10 cellular contexts compared by ENCODE assay signal in genomic region chr1:178684542-178685000, GRCh38. TPM values are rescaled to one million over a fixed set of nuclear protein-coding genes. Genes with fewer than 3 reads are reported as not detected.
DNase-seq lines count a peak whose midpoint lies in the region; ATAC-seq and TF ChIP-seq lines count a peak whose summit lies in the region.
"Had no signal": no experiment of that assay in that cellular context is flagged by ENCODE, and none has a peak within 500 bp of the region (broad histone marks: within the 10 kb centered on the region; RNA-seq: fewer than 3 reads in every experiment).

No MANE protein-coding gene starts in this region.

- no peak for TF ChIP-seq CTCF in brain microvascular endothelial cell (IDR thresholded peaks at IDR 0.05; ENCODE audit: low read depth, low read length, missing control alignments)

- no peaks in the 10 kb centered on the region for H3K36me3 Mint-ChIP-seq in activated T-cell treated with anti-CD3 and anti-CD28 coated beads, Interleukin-2, amount 50 U/mL, for 72 hours (ENCODE audit: insufficient read depth in 2 of 2)
- H3K36me3 Mint-ChIP-seq in stimulated activated memory B cell treated with anti-CD40 and anti-IgM and Interleukin-4, amounts not matched to agents 10 μg/mL and 1 μg/mL and 100 μg/mL, for 72 hours: no peaks in the 10 kb centered on the region
- H3K36me3 Mint-ChIP-seq: CD4-positive, CD25-positive, alpha-beta regulatory T cell; T-cell had no signal

- H3K27ac ChIP-seq in brain microvascular endothelial cell: peak overlapping the region; percentile 71

- peaks cover 5% of the 10 kb centered on the region for H3K27me3 Mint-ChIP-seq in activated T-cell treated with anti-CD3 and anti-CD28 coated beads, Interleukin-2, amount 50 U/mL, for 72 hours (ENCODE audit: low read depth)
- no peaks in the 10 kb centered on the region for H3K27me3 Mint-ChIP-seq in stimulated activated memory B cell treated with anti-CD40 and anti-IgM and Interleukin-4, amounts not matched to agents 10 μg/mL and 1 μg/mL and 100 μg/mL, for 72 hours
- H3K27me3 Mint-ChIP-seq: CD4-positive, CD25-positive, alpha-beta regulatory T cell had no signal

- H3K4me3 Mint-ChIP-seq in activated T-cell treated with anti-CD3 and anti-CD28 coated beads, Interleukin-2, amount 50 U/mL, for 72 hours: no peak overlapping the region
- H3K4me3 Mint-ChIP-seq in stimulated activated memory B cell treated with anti-CD40 and anti-IgM and Interleukin-4, amounts not matched to agents 10 μg/mL and 1 μg/mL and 100 μg/mL, for 72 hours: no peak overlapping the region
- H3K4me3 Mint-ChIP-seq: CD4-positive, CD25-positive, alpha-beta regulatory T cell; T-cell had no signal

- H3K36me3 ChIP-seq in brain microvascular endothelial cell (replicated peaks): no peaks in the 10 kb centered on the region

- in situ Hi-C loops in brain microvascular endothelial cell (cut with HindIII; ENCODE audit: low pct_ligation_motif_present, low sequenced_read_pairs): no loop called here

- peaks cover 11% of the 10 kb centered on the region for H3K4me1 Mint-ChIP-seq in activated T-cell treated with anti-CD3 and anti-CD28 coated beads, Interleukin-2, amount 50 U/mL, for 72 hours (ENCODE audit: low read depth)
- H3K4me1 Mint-ChIP-seq in stimulated activated memory B cell treated with anti-CD40 and anti-IgM and Interleukin-4, amounts not matched to agents 10 μg/mL and 1 μg/mL and 100 μg/mL, for 72 hours: peaks cover 59% of the 10 kb centered on the region
- H3K4me1 Mint-ChIP-seq: CD4-positive, CD25-positive, alpha-beta regulatory T cell; T-cell had no signal

- no peak overlapping the region for H3K4me3 ChIP-seq in brain microvascular endothelial cell (ENCODE audit: low read depth, low read length)

- no peak for DNase-seq in activated T-cell treated with anti-CD3 and anti-CD28 coated beads, Interleukin-2, amount 50 U/mL, for 72 hours
- no peak for DNase-seq in activated T-cell treated with anti-CD3 and anti-CD28 coated beads, Interleukin-2, amount 50 U/mL, for 1 hour
- DNase-seq in brain microvascular endothelial cell (peak; percentile 60), NOMO-1 treated with DMSO at 0.1 percent for 48 hours (lab: John Stamatoyannopoulos, UW; ENCODE audit: unreplicated experiment) (no peak), middle frontal gyrus (ENCODE audit: extremely low spot score, low spot score) (no peak), putamen (ENCODE audit: low spot score) (no peak)
- DNase-seq: CD4-positive, CD25-positive, alpha-beta regulatory T cell; T-cell had no signal

- no peaks in the 10 kb centered on the region for H3K27me3 ChIP-seq in brain microvascular endothelial cell (replicated peaks)

- peaks cover 2 to 3% of the 10 kb centered on the region in 2 donors for H3K9me3 Mint-ChIP-seq in activated T-cell treated with anti-CD3 and anti-CD28 coated beads, Interleukin-2, amount 50 U/mL, for 72 hours
- H3K9me3 Mint-ChIP-seq in stimulated activated memory B cell treated with anti-CD40 and anti-IgM and Interleukin-4, amounts not matched to agents 10 μg/mL and 1 μg/mL and 100 μg/mL, for 72 hours: peaks cover 2% of the 10 kb centered on the region
- H3K9me3 Mint-ChIP-seq: T-cell had no signal

- no peak overlapping the region for H3K27ac Mint-ChIP-seq in activated T-cell treated with anti-CD3 and anti-CD28 coated beads, Interleukin-2, amount 50 U/mL, for 72 hours
- H3K27ac Mint-ChIP-seq in stimulated activated memory B cell treated with anti-CD40 and anti-IgM and Interleukin-4, amounts not matched to agents 10 μg/mL and 1 μg/mL and 100 μg/mL, for 72 hours: peak overlapping the region; percentile 88
- H3K27ac Mint-ChIP-seq: CD4-positive, CD25-positive, alpha-beta regulatory T cell; T-cell had no signal

- ATAC-seq in activated T-cell treated with anti-CD3 and anti-CD28 coated beads, Interleukin-2, amount 50 U/mL, for 72 hours (replicated peaks in 1 of 2): peak; percentile 51 to 70
- ATAC-seq in HG03280 (IDR thresholded peaks at IDR 0.05; ENCODE audit: unreplicated experiment): peak; percentile 86
- ATAC-seq in stimulated activated memory B cell treated with anti-CD40 and anti-IgM and Interleukin-4, amounts not matched to agents 10 μg/mL and 1 μg/mL and 100 μg/mL, for 72 hours: peak; percentile 84
- ATAC-seq: T-cell had no signal

RNA-seq across cellular contexts. Expression of gene RALGPS2, which starts 40.5 kb away (rescaled TPM):
- 10 to 100 TPM in 1 of 2 donors, 1 to 10 TPM in 1; 7.8 to 16.5 TPM for total RNA-seq in activated T-cell treated with anti-CD3 and anti-CD28 coated beads, Interleukin-2, amount 50 U/mL, for 72 hours
